Comparison of ENCODE assay signal across 8 cellular contexts in genomic region chr5:134527156-134527960, GRCh38. TPM values are rescaled to one million over a fixed set of nuclear protein-coding genes. Genes with fewer than 3 reads are reported as not detected.
DNase-seq lines count a peak whose midpoint lies in the region; ATAC-seq and TF ChIP-seq lines count a peak whose summit lies in the region.

No MANE protein-coding gene starts in this region.

- peaks cover 54% of the 10 kb centered on the region for H3K4me1 Mint-ChIP-seq in GM23338

- H3K27me3 ChIP-seq in GM23338 (ENCODE audit: insufficient read depth) (no peaks in the 10 kb centered on the region), SJSA1 (replicated peaks) (no peaks in the 10 kb centered on the region), testis (no peaks in the 10 kb centered on the region)

- peak overlapping the region; percentile 94 for H3K4me2 ChIP-seq in GM23338

- H3K36me3 ChIP-seq in GM23338 (ENCODE audit: insufficient read depth) (no peaks in the 10 kb centered on the region), SJSA1 (no peaks in the 10 kb centered on the region), testis (ENCODE audit: low read depth, missing control alignments) (no peaks in the 10 kb centered on the region)

- H3K9me3 ChIP-seq in SJSA1 (replicated peaks) (no peaks in the 10 kb centered on the region), testis (no peaks in the 10 kb centered on the region)

- peak overlapping the region; percentile 79 for H3K4me3 ChIP-seq in GM23338
- peak overlapping the region; percentile 62 for H3K4me3 ChIP-seq in SJSA1
- H3K4me3 ChIP-seq in testis: peak overlapping the region; percentile 85 to 91

- WGBS in testis, 2 donors: 1 to 4% methylated on average over 30 to 57 of the region's 57 CpGs

- no peaks in the 10 kb centered on the region for H3K9me3 Mint-ChIP-seq in GM23338

- peak; percentile 48 for ATAC-seq in GM23338
- peak; percentile 72 for ATAC-seq in omental fat pad (ENCODE audit: low FRiP score)

- peaks cover 31% of the 10 kb centered on the region for H3F3A ChIP-seq in GM23338 (replicated peaks; ENCODE audit: low read depth)

- no peaks in the 10 kb centered on the region; the same call in 2 of the 3 replicates for H3K36me3 Mint-ChIP-seq in GM23338 (ENCODE audit: low read depth)

- peaks cover 15% of the 10 kb centered on the region for H3K27me3 Mint-ChIP-seq in GM23338 (ENCODE audit: insufficient read depth, low read depth, poor library complexity)

- peak overlapping the region; percentile 85 for H2AFZ ChIP-seq in GM23338

- H3K27ac ChIP-seq in GM23338 (ENCODE audit: low read depth): peak overlapping the region; percentile 100
- 0 out of 2 replicates have a peak overlapping the region, but pooled peaks have one; percentile 6 for H3K27ac ChIP-seq in SJSA1
- H3K27ac ChIP-seq in testis: peak overlapping the region; percentile 98 to 99

- no peak for TF ChIP-seq POLR2A in testis (IDR thresholded peaks at IDR 0.05)

- H3K4me1 ChIP-seq in GM23338 (ENCODE audit: insufficient read depth) (peaks cover 52% of the 10 kb centered on the region), SJSA1 (replicated peaks) (peaks cover 28% of the 10 kb centered on the region), testis (peaks cover 44% of the 10 kb centered on the region)

- intact Hi-C loops in testis (cut with DNase I; ENCODE audit: low total_unique reads): loop anchor here (10.0 kb wide), 1 partner anchor 63 kb away; no protein-coding TSS in a partner anchor

- peaks cover 11% of the 10 kb centered on the region for H4K20me1 ChIP-seq in GM23338 (replicated peaks; ENCODE audit: insufficient read depth)

- H3K27ac Mint-ChIP-seq in GM23338: peak overlapping the region; percentile 90

- no peaks in the 10 kb centered on the region for H3K9me2 ChIP-seq in GM23338 (ENCODE audit: insufficient read depth)

- peak; percentile 92 for DNase-seq in EL
- DNase-seq in GM23338 (ENCODE audit: low spot score): peak; percentile 95
- DNase-seq in LoVo (ENCODE audit: low spot score): peak; percentile 85
- DNase-seq in SJSA1 (ENCODE audit: low read depth in 1 of 2, low spot score in 2 of 2): peak; percentile 93 to 95
- peak; percentile 74 for DNase-seq in activated naive CD4-positive, alpha-beta T cell treated with anti-CD3 and anti-CD28 coated beads, Interleukin-2, amount 50 U/mL, for 16 hours
- DNase-seq in globus pallidus (ENCODE audit: low spot score): peak; percentile 77
- DNase-seq in omental fat pad (ENCODE audit: low spot score): peak; percentile 30
- peak; percentile 86 for DNase-seq in testis

- TF ChIP-seq CTCF in GM23338 (conservative IDR thresholded peaks at IDR 0.05; ENCODE audit: low read depth in 2 of 2) (peak; percentile 62 to 69), omental fat pad (IDR thresholded peaks at IDR 0.05) (peak in 2 of 3 donors; percentile 66 to 87), testis (IDR thresholded peaks at IDR 0.05) (peak; percentile 78 to 92 (median 90))

- H3K4me3 Mint-ChIP-seq in GM23338: peak overlapping the region; percentile 96

- H3K79me2 ChIP-seq in GM23338 (replicated peaks; ENCODE audit: insufficient read depth): peaks cover 59% of the 10 kb centered on the region

TF ChIP-seq in GM23338, 12 proteins besides CTCF, POLR2A, EP300 and RAD21:
- no peak for TF ChIP-seq ZNF331 (CRISPR knock-in tag; IDR thresholded peaks at IDR 0.05; ENCODE audit: low read depth)
- no peak for TF ChIP-seq STAT1 (IDR thresholded peaks at IDR 0.05; ENCODE audit: unreplicated experiment)
- TF ChIP-seq ETS1 (IDR thresholded peaks at IDR 0.05): no peak
- TF ChIP-seq CREB1 (CRISPR knock-in tag; IDR thresholded peaks at IDR 0.05; ENCODE audit: low read depth): 0 out of 2 replicates have a peak, but pooled peaks have one; percentile 33
- no peak for TF ChIP-seq REST (IDR thresholded peaks at IDR 0.05; ENCODE audit: unreplicated experiment)
- peak; percentile 52; the same call in 1 of the 2 replicates for TF ChIP-seq POLR2AphosphoS5 (IDR thresholded peaks at IDR 0.05; ENCODE audit: low read depth)
- TF ChIP-seq EZH2 (IDR thresholded peaks at IDR 0.05; ENCODE audit: low read depth, unreplicated experiment): no peak

RNA-seq across cellular contexts. Expression of gene JADE2, which starts 1.9 kb away (rescaled TPM):
- total RNA-seq in GM23338 (2014; rRNA removed; shearing (Covaris generic)): 31.9 and 40.8 TPM in 2 replicates
- polyA plus RNA-seq in GM23338 (2016; fragmentation: Nextera tagmentation; extraction: Ambion mirVana): 15.9 and 16.2 TPM in 2 replicates
- total RNA-seq in SJSA1 (2014; rRNA removed; shearing (Covaris generic)): 12.5 and 14.6 TPM in 2 replicates
- 10 to 100 TPM; 17.8 to 72.7 (median 33.8) TPM for total RNA-seq in omental fat pad
- total RNA-seq in testis: 10 to 100 TPM; 54.5 to 67.2 TPM
- 26.0 TPM for polyA plus RNA-seq in testis (ENCODE audit: insufficient read depth, low read depth, low replicate concordance)

Comparison
In these comparisons a context has a peak if more than half of its experiments do, and no peak if none do; other contexts are left out.
1. Peak in every context shown above with its lines: DNase-seq, ATAC-seq, H3K4me3 ChIP-seq and H3K27ac ChIP-seq.
2. DNase-seq: peak in every context shown above with its lines; median percentile 95 in GM23338; 94 in SJSA1; 92 in EL; 86 in testis; 85 in LoVo; 77 in globus pallidus; 74 in activated naive CD4-positive, alpha-beta T cell treated with anti-CD3 and anti-CD28 coated beads, Interleukin-2, amount 50 U/mL, for 16 hours; 30 in omental fat pad.
3. H3K27ac ChIP-seq: peak in every context shown above with its lines; median percentile 100 in GM23338; 98 in testis; 6 in SJSA1.